Comparison of ENCODE assay signal across 8 cellular contexts in the genomic region with DNA sequence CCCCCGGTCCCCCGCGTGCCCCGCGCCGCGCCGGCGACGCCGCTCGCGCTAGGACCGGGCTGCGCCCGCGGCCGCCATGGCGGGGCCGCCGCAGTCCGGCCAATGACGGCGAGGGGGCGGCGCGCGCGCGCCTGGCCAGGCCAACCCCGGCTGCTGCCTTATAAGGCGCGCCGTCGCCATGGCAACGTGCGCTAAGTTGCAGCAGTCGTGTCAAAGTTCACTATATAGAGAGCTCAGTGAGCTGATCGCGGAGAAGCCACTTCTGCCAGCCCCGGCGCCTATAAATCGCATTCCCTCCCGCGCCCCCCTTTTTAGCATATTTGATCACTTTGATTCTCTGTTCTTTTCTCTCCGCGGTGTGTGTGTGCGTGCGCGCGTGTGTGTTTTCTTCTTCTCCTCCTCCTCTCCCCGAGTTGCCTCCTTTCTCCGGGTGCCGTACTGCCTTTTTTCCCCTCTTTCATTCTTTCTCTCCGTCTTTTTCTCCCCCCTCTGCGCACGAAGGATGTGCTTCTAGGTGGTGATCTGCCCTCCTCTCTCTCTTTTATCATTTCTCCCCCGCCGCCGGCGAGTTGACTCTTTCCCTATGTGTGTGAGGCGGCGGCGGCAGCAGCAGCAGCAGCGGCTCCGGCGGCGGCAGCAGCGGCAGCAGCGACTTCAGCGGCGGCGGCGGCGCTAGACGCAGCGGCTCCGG. TPM values are rescaled to one million over a fixed set of nuclear protein-coding genes. Genes with fewer than 3 reads are reported as not detected.
DNase-seq lines count a peak whose midpoint lies in the region; ATAC-seq and TF ChIP-seq lines count a peak whose summit lies in the region.

NR2F2 (plus strand) TSS at position 251 of the 691 bp plus-strand sequence. CDS start 1,406 bp downstream, outside the sequence.

- POLR2A ChIA-PET in activated CD4-positive, alpha-beta T cell treated with anti-CD3 and anti-CD28 coated beads, Interleukin-2, amount 10 ng/mL, durations not matched to agents 7 days and 5 days (lab: Charles Lee): no interaction called here

- H3K4me3 Mint-ChIP-seq in activated CD4-positive, alpha-beta T cell treated with anti-CD3 and anti-CD28 coated beads, Interleukin-2, amount 10 ng/mL, durations not matched to agents 7 days and 5 days: peak within 1 kb of the TSS; percentile 68
- peak within 1 kb of the TSS; percentile 98 for H3K4me3 Mint-ChIP-seq in mesothelial cell of epicardium

- peak; percentile 33 for DNase-seq in activated naive CD4-positive, alpha-beta T cell treated with Interleukin-2 at 50 U/mL for 16 hours
- DNase-seq in activated naive CD4-positive, alpha-beta T cell treated with anti-CD3 and anti-CD28 coated beads, Interleukin-2, amount 50 U/mL, for 16 hours: no peak
- peak; percentile 83 for DNase-seq in NCI-H2171 (lab: John Stamatoyannopoulos, UW)
- DNase-seq in activated CD4-positive, alpha-beta T cell treated with anti-CD3 and anti-CD28 coated beads, Interleukin-2, amount 10 ng/mL, durations not matched to agents 7 days and 5 days: peak; percentile 43
- DNase-seq in epithelial cell of proximal tubule (ENCODE audit: low read depth): peak; percentile 86
- DNase-seq in mesothelial cell of epicardium (ENCODE audit: low spot score in 2 of 2, unreplicated experiment in 2 of 2): peak; percentile 90
- peak; percentile 45 for DNase-seq in stimulated activated naive CD8-positive, alpha-beta T cell treated with anti-CD3 and anti-CD28 coated beads, Interleukin-15, Interleukin-2, amounts not matched to agents 100 U/mL and 50 U/mL, for 24 hours

- H3K4me3 ChIP-seq in epithelial cell of proximal tubule (ENCODE audit: low read depth, low read length): peak within 1 kb of the TSS; percentile 94

- TF ChIP-seq CTCF in epithelial cell of proximal tubule (conservative IDR thresholded peaks at IDR 0.05; ENCODE audit: low read depth, low read length) (no peak), mesothelial cell of epicardium (IDR thresholded peaks at IDR 0.05; ENCODE audit: unreplicated experiment) (no peak)

- peaks cover 7% of the 10 kb centered on the region for H3K4me1 Mint-ChIP-seq in activated CD4-positive, alpha-beta T cell treated with anti-CD3 and anti-CD28 coated beads, Interleukin-2, amount 10 ng/mL, durations not matched to agents 7 days and 5 days
- peaks cover 43% of the 10 kb centered on the region for H3K4me1 Mint-ChIP-seq in mesothelial cell of epicardium

- H3K27me3 Mint-ChIP-seq in activated CD4-positive, alpha-beta T cell treated with anti-CD3 and anti-CD28 coated beads, Interleukin-2, amount 10 ng/mL, durations not matched to agents 7 days and 5 days: peaks cover 82% of the 10 kb centered on the region
- H3K27me3 Mint-ChIP-seq in mesothelial cell of epicardium (ENCODE audit: low read depth): no peaks in the 10 kb centered on the region

- peaks cover 5% of the 10 kb centered on the region for H3K36me3 Mint-ChIP-seq in activated CD4-positive, alpha-beta T cell treated with anti-CD3 and anti-CD28 coated beads, Interleukin-2, amount 10 ng/mL, durations not matched to agents 7 days and 5 days (ENCODE audit: low read depth)
- peaks cover 24% of the 10 kb centered on the region for H3K36me3 Mint-ChIP-seq in mesothelial cell of epicardium

- peak; percentile 50 for ATAC-seq in HG03066 (IDR thresholded peaks at IDR 0.05; ENCODE audit: low read depth, unreplicated experiment)
- ATAC-seq in stimulated activated naive CD8-positive, alpha-beta T cell treated with anti-CD3 and anti-CD28 coated beads, Interleukin-15, Interleukin-2, amounts not matched to agents 100 U/mL and 50 U/mL, for 24 hours: peak; percentile 60

- CTCF ChIA-PET in activated CD4-positive, alpha-beta T cell treated with anti-CD3 and anti-CD28 coated beads, Interleukin-2, amount 10 ng/mL, durations not matched to agents 7 days and 5 days (lab: Charles Lee): interaction anchor here (0.5 kb wide), 1 partner anchor 1751 kb away, joined by 3 read pairs; no protein-coding TSS in a partner anchor

- peak within 1 kb of the TSS; percentile 85 for H3K27ac Mint-ChIP-seq in activated CD4-positive, alpha-beta T cell treated with anti-CD3 and anti-CD28 coated beads, Interleukin-2, amount 10 ng/mL, durations not matched to agents 7 days and 5 days
- H3K27ac Mint-ChIP-seq in mesothelial cell of epicardium: peak within 1 kb of the TSS; percentile 99

- H3K9me3 Mint-ChIP-seq in activated CD4-positive, alpha-beta T cell treated with anti-CD3 and anti-CD28 coated beads, Interleukin-2, amount 10 ng/mL, durations not matched to agents 7 days and 5 days: no peaks in the 10 kb centered on the region
- H3K9me3 Mint-ChIP-seq in mesothelial cell of epicardium: no peaks in the 10 kb centered on the region

RNA-seq across cellular contexts. Expression of gene NR2F2, which starts in this region (rescaled TPM):
- not detected for total RNA-seq in activated CD4-positive, alpha-beta T cell treated with anti-CD3 and anti-CD28 coated beads, Interleukin-2, amount 10 ng/mL, durations not matched to agents 7 days and 5 days
- total RNA-seq in epithelial cell of proximal tubule (17.6 and 17.7 TPM in 2 replicates), mesothelial cell of epicardium (126 to 134 TPM (median 128 TPM) in 3 replicates)

Comparison
In these comparisons a context has a peak if more than half of its experiments do, and no peak if none do; other contexts are left out.
1. RNA of gene NR2F2 (total RNA-seq): 126 to 134 TPM in mesothelial cell of epicardium and 17.6 to 17.7 TPM in epithelial cell of proximal tubule; not detected in activated CD4-positive, alpha-beta T cell treated with anti-CD3 and anti-CD28 coated beads, Interleukin-2, amount 10 ng/mL, durations not matched to agents 7 days and 5 days; every median in the first group is over 10 times any median in the second.
2. Peak in DNase-seq in activated CD4-positive, alpha-beta T cell treated with anti-CD3 and anti-CD28 coated beads, Interleukin-2, amount 10 ng/mL, durations not matched to agents 7 days and 5 days; RNA of the gene not detected or under 1 TPM.